1 cellular context compared by ENCODE assay signal in genomic region chr7:151228024-151228866, GRCh38.
TF ChIP-seq lines count a peak whose summit lies in the region.

No MANE protein-coding gene starts in this region.

TF ChIP-seq in HCT116, 20 proteins besides CTCF, POLR2A, EP300 and RAD21 (continued from another document):
- TF ChIP-seq, protein P1, sequence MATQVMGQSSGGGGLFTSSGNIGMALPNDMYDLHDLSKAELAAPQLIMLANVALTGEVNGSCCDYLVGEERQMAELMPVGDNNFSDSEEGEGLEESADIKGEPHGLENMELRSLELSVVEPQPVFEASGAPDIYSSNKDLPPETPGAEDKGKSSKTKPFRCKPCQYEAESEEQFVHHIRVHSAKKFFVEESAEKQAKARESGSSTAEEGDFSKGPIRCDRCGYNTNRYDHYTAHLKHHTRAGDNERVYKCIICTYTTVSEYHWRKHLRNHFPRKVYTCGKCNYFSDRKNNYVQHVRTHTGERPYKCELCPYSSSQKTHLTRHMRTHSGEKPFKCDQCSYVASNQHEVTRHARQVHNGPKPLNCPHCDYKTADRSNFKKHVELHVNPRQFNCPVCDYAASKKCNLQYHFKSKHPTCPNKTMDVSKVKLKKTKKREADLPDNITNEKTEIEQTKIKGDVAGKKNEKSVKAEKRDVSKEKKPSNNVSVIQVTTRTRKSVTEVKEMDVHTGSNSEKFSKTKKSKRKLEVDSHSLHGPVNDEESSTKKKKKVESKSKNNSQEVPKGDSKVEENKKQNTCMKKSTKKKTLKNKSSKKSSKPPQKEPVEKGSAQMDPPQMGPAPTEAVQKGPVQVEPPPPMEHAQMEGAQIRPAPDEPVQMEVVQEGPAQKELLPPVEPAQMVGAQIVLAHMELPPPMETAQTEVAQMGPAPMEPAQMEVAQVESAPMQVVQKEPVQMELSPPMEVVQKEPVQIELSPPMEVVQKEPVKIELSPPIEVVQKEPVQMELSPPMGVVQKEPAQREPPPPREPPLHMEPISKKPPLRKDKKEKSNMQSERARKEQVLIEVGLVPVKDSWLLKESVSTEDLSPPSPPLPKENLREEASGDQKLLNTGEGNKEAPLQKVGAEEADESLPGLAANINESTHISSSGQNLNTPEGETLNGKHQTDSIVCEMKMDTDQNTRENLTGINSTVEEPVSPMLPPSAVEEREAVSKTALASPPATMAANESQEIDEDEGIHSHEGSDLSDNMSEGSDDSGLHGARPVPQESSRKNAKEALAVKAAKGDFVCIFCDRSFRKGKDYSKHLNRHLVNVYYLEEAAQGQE (IDR thresholded peaks at IDR 0.05; ENCODE audit: low read depth): no peak
- no peak for TF ChIP-seq EZH2phosphoT487 (IDR thresholded peaks at IDR 0.05; ENCODE audit: borderline replicate concordance)
- no peak for TF ChIP-seq TCF7L2 (IDR thresholded peaks at IDR 0.05; ENCODE audit: borderline replicate concordance, extremely low read depth, insufficient read depth, insufficient read length)
TF ChIP-seq in HCT116: peak in this region for 0.
